Comparison of ENCODE assay signal across 8 cellular contexts in genomic region chr22:37741312-37741795, GRCh38. TPM values are rescaled to one million over a fixed set of nuclear protein-coding genes. Genes with fewer than 3 reads are reported as not detected.
DNase-seq lines count a peak whose midpoint lies in the region; ATAC-seq and TF ChIP-seq lines count a peak whose summit lies in the region.

No MANE protein-coding gene starts in this region.

- peaks cover 28% of the 10 kb centered on the region for H3K4me1 Mint-ChIP-seq in activated CD4-positive, alpha-beta T cell treated with anti-CD3 and anti-CD28 coated beads, Interleukin-2, amount 10 ng/mL, durations not matched to agents 7 days and 5 days

- no peaks in the 10 kb centered on the region for H3K9me3 Mint-ChIP-seq in activated CD4-positive, alpha-beta T cell treated with anti-CD3 and anti-CD28 coated beads, Interleukin-2, amount 10 ng/mL, durations not matched to agents 7 days and 5 days

- H3K4me2 ChIP-seq in HCT116 (ENCODE audit: low read length), result peak overlapping the region; percentile 99
- H3K4me2 ChIP-seq in PC-3 (ENCODE audit: low read length), result no peak overlapping the region

- H3K36me3 ChIP-seq in HCT116 (ENCODE audit: control insufficient read depth in 1 of 2, insufficient read depth in 2 of 2, low read length in 2 of 2), result no peaks in the 10 kb centered on the region; a peak in 1 of 4 replicates
- no peaks in the 10 kb centered on the region for H3K36me3 ChIP-seq in PC-3 (ENCODE audit: low read depth, low read length)
- H3K36me3 ChIP-seq in psoas muscle (ENCODE audit: insufficient read depth in 1 of 2, low read depth in 1 of 2), result no peaks in the 10 kb centered on the region

- H3K79me2 ChIP-seq in HCT116 (ENCODE audit: insufficient read depth, low read length) (peaks cover 11% of the 10 kb centered on the region), PC-3 (ENCODE audit: low read length) (peaks cover 18% of the 10 kb centered on the region)

- H4K20me1 ChIP-seq in HCT116 (ENCODE audit: insufficient read depth) (no peaks in the 10 kb centered on the region), PC-3 (ENCODE audit: low read length) (no peaks in the 10 kb centered on the region)

- TF ChIP-seq POLR2A in HCT116 (IDR thresholded peaks at IDR 0.05; ENCODE audit: borderline replicate concordance, extremely low read depth, insufficient read depth, insufficient read length), result no peak

- no peak overlapping the region for H3K4me3 ChIP-seq in HCT116 (replicated peaks in 1 of 2; ENCODE audit: low read depth in 1 of 2, low read length in 2 of 2)
- H3K4me3 ChIP-seq in PC-3 (ENCODE audit: low read length), result no peak overlapping the region
- H3K4me3 ChIP-seq in psoas muscle, result no peak overlapping the region

- no peaks in the 10 kb centered on the region for H3K9me3 ChIP-seq in HCT116 (ENCODE audit: control insufficient read depth in 1 of 2, insufficient read depth in 1 of 2, low read depth in 1 of 2, low read length in 2 of 2)
- no peaks in the 10 kb centered on the region for H3K9me3 ChIP-seq in PC-3 (ENCODE audit: low read length)
- no peaks in the 10 kb centered on the region for H3K9me3 ChIP-seq in psoas muscle

- ATAC-seq in HCT116 (no peak), PC-3 (no peak), psoas muscle (peak in 3 of 4 donors; percentile 10 to 35 (median 21)), HG03565 (IDR thresholded peaks at IDR 0.05; ENCODE audit: unreplicated experiment) (no peak), GM19463 (IDR thresholded peaks at IDR 0.05; ENCODE audit: unreplicated experiment) (no peak)

- H3K27ac Mint-ChIP-seq in activated CD4-positive, alpha-beta T cell treated with anti-CD3 and anti-CD28 coated beads, Interleukin-2, amount 10 ng/mL, durations not matched to agents 7 days and 5 days, result no peak overlapping the region

- no peak overlapping the region for H3K9ac ChIP-seq in HCT116 (ENCODE audit: low read length)
- no peak overlapping the region for H3K9ac ChIP-seq in PC-3 (ENCODE audit: low read length)

- DNase-seq in HCT116 (ENCODE audit: low read depth, low spot score), result no peak
- DNase-seq in PC-3, result peak; percentile 39
- DNase-seq in fibroblast of the conjunctiva (ENCODE audit: low read depth), result peak; percentile 98
- DNase-seq in psoas muscle, result peak; percentile 82 to 89
- DNase-seq in activated CD4-positive, alpha-beta T cell treated with anti-CD3 and anti-CD28 coated beads, Interleukin-2, amount 10 ng/mL, durations not matched to agents 7 days and 5 days, result no peak
- no peak for DNase-seq in 8988T

- RAD21 ChIA-PET in HCT116 (lab: Charles Lee; ENCODE audit: low non-redundant PET in 1 of 2, low total read pairs in 2 of 2, uncharacterized antibody in 2 of 2, unreplicated experiment in 2 of 2), result no interaction called here

- TF ChIP-seq CTCF in HCT116 (IDR thresholded peaks at IDR 0.05 in 2 of 3, conservative IDR thresholded peaks at IDR 0.05 in 1 of 3; ENCODE audit: borderline replicate concordance in 1 of 3, insufficient read depth in 1 of 3, low read depth in 2 of 3, low read length in 2 of 3), result no peak
- TF ChIP-seq CTCF in PC-3 (conservative IDR thresholded peaks at IDR 0.05; ENCODE audit: low read depth, low read length), result no peak
- TF ChIP-seq CTCF in psoas muscle (IDR thresholded peaks at IDR 0.05), result no peak

- H3K36me3 Mint-ChIP-seq in activated CD4-positive, alpha-beta T cell treated with anti-CD3 and anti-CD28 coated beads, Interleukin-2, amount 10 ng/mL, durations not matched to agents 7 days and 5 days (ENCODE audit: low read depth), result peaks cover 1% of the 10 kb centered on the region

- BruUV-seq in HCT116 (replicated peaks; lab: Mats Ljungman, UMichigan) (no TSS peak), PC-3 (replicated peaks; lab: Mats Ljungman, UMichigan) (no TSS peak)

- H3K9me2 ChIP-seq in HCT116 (ENCODE audit: insufficient read depth) (no peaks in the 10 kb centered on the region), PC-3 (replicated peaks; ENCODE audit: low read length) (no peaks in the 10 kb centered on the region)

- H3K27ac ChIP-seq in HCT116 (ENCODE audit: low read depth, low read length), result no peak overlapping the region; the same call in 1 of the 2 replicates
- H3K27ac ChIP-seq in PC-3 (ENCODE audit: low read length), result 0 out of 2 replicates have a peak overlapping the region, but pooled peaks have one; percentile 62
- no peak overlapping the region for H3K27ac ChIP-seq in psoas muscle

- H2AFZ ChIP-seq in HCT116 (ENCODE audit: low read depth, low read length, poor library complexity, severe bottlenecking), result no peak overlapping the region
- H2AFZ ChIP-seq in PC-3 (ENCODE audit: low read length), result no peak overlapping the region

- H3K4me3 Mint-ChIP-seq in activated CD4-positive, alpha-beta T cell treated with anti-CD3 and anti-CD28 coated beads, Interleukin-2, amount 10 ng/mL, durations not matched to agents 7 days and 5 days, result no peak overlapping the region

- no peaks in the 10 kb centered on the region for H3K27me3 Mint-ChIP-seq in activated CD4-positive, alpha-beta T cell treated with anti-CD3 and anti-CD28 coated beads, Interleukin-2, amount 10 ng/mL, durations not matched to agents 7 days and 5 days

- POLR2A ChIA-PET in HCT116 (lab: Charles Lee) (interaction anchor here (0.6 to 2.4 kb wide), 8 partner anchors 9 to 209 kb away, joined by 3 to 11 read pairs (median 4); partner anchors contain the start of genes GCAT, LGALS1 and PDXP), PC-3 (lab: Charles Lee; ENCODE audit: unreplicated experiment) (no interaction called here)
- POLR2A ChIA-PET in activated CD4-positive, alpha-beta T cell treated with anti-CD3 and anti-CD28 coated beads, Interleukin-2, amount 10 ng/mL, durations not matched to agents 7 days and 5 days (lab: Charles Lee), result no interaction called here

- CTCF ChIA-PET in HCT116 (lab: Charles Lee) (interaction anchor here (0.9 to 1.2 kb wide), 2 partner anchors 9 to 135 kb away, joined by 3 to 4 read pairs; no protein-coding TSS in a partner anchor), PC-3 (lab: Charles Lee) (interaction anchor here (0.5 kb wide), 1 partner anchor 22 kb away, joined by 4 read pairs; no protein-coding TSS in a partner anchor)
- CTCF ChIA-PET in activated CD4-positive, alpha-beta T cell treated with anti-CD3 and anti-CD28 coated beads, Interleukin-2, amount 10 ng/mL, durations not matched to agents 7 days and 5 days (lab: Charles Lee), result no interaction called here

- peaks cover 44 to 63% of the 10 kb centered on the region in 2 experiments for H3K4me1 ChIP-seq in HCT116 (ENCODE audit: control insufficient read depth in 1 of 2, insufficient read depth in 2 of 2, low read length in 2 of 2)
- H3K4me1 ChIP-seq in PC-3 (ENCODE audit: insufficient read depth, low read length), result peaks cover 36% of the 10 kb centered on the region
- H3K4me1 ChIP-seq in psoas muscle, result no peaks in the 10 kb centered on the region

- no peaks in the 10 kb centered on the region for H3F3A ChIP-seq in PC-3 (ENCODE audit: low read length, unreplicated experiment)

- H3K27me3 ChIP-seq in HCT116 (ENCODE audit: insufficient read depth, low read length) (no peaks in the 10 kb centered on the region), PC-3 (ENCODE audit: low read length) (no peaks in the 10 kb centered on the region), psoas muscle (ENCODE audit: insufficient read depth in 3 of 3, low read length in 2 of 3) (peaks cover 0 to 5% (median 4%) of the 10 kb centered on the region in 3 donors)

- intact Hi-C loops in HCT116 (cut with micrococcal nuclease), result loop anchor here (5.0 kb wide), 2 partner anchors 41 to 44 kb away; partner anchors contain the start of gene TRIOBP
- intact Hi-C loops in PC-3 (cut with micrococcal nuclease), result loop anchor here (10.0 kb wide), 1 partner anchor 47 kb away; the partner anchor contains the start of gene TRIOBP
- intact Hi-C loops in psoas muscle (cut with DNase I), result loop anchor here in 1 of 2 donors (5.0 kb wide), 1 partner anchor 44 kb away; the partner anchor contains the start of gene TRIOBP

- no peak for TF ChIP-seq RAD21 in HCT116 (IDR thresholded peaks at IDR 0.05; ENCODE audit: low read depth)

- WGBS in psoas muscle, 3 donors, result 33 to 42% (median 36%) methylated on average over 9 of the region's 9 CpGs

TF ChIP-seq in HCT116, 20 proteins besides CTCF, POLR2A, EP300 and RAD21:
- TF ChIP-seq EZH2 (IDR thresholded peaks at IDR 0.05) (no peak), POLR2AphosphoS5 (IDR thresholded peaks at IDR 0.05; ENCODE audit: low read depth, low read length) (peak; percentile 10)

RNA-seq across cellular contexts. Expression of gene TRIOBP, which starts 44.5 kb away (rescaled TPM):
- total RNA-seq in HCT116 (2021; ENCODE audit: unreplicated experiment) (244 TPM), PC-3 (2014; rRNA removed) (64.5 and 74.8 TPM in 2 replicates), psoas muscle (10 to 100 TPM; 22.1 to 34.6 (median 24.5) TPM)
- polyA plus RNA-seq in HCT116 (2012), result 229 and 253 TPM in 2 replicates
- polyA plus RNA-seq in psoas muscle, result 10 to 100 TPM; 19.1 to 42.7 (median 24.7) TPM
- total RNA-seq in activated CD4-positive, alpha-beta T cell treated with anti-CD3 and anti-CD28 coated beads, Interleukin-2, amount 10 ng/mL, durations not matched to agents 7 days and 5 days, result 10 to 100 TPM; 44.1 to 53.5 TPM

RNA-seq across cellular contexts. Expression of gene NOL12, which starts 55.2 kb away (rescaled TPM):
- total RNA-seq in HCT116 (2021; ENCODE audit: unreplicated experiment), result 31.4 TPM
- 19.2 and 28.2 TPM in 2 replicates for polyA plus RNA-seq in HCT116 (2012)
- 32.9 and 45.4 TPM in 2 replicates for total RNA-seq in PC-3 (2014; rRNA removed)
- total RNA-seq in psoas muscle, result 10 to 100 TPM; 11.9 to 15.4 (median 12.3) TPM
- 10 to 100 TPM; 21.0 to 43.4 (median 22.0) TPM for polyA plus RNA-seq in psoas muscle
- 10 to 100 TPM; 57.3 to 57.7 TPM for total RNA-seq in activated CD4-positive, alpha-beta T cell treated with anti-CD3 and anti-CD28 coated beads, Interleukin-2, amount 10 ng/mL, durations not matched to agents 7 days and 5 days

Comparison
In these comparisons a context has a peak if more than half of its experiments do, and no peak if none do; other contexts are left out.
1. ATAC-seq: peak in psoas muscle (3 of 4); none in HCT116 (single experiment), PC-3 (single experiment), HG03565 (single experiment) and GM19463 (single experiment).
2. DNase-seq: peak in PC-3 (single experiment), fibroblast of the conjunctiva (single experiment) and psoas muscle (2 of 2); none in HCT116 (single experiment), activated CD4-positive, alpha-beta T cell treated with anti-CD3 and anti-CD28 coated beads, Interleukin-2, amount 10 ng/mL, durations not matched to agents 7 days and 5 days (single experiment) and 8988T (single experiment).